ENCODE assay signal across 23 cellular contexts in the genomic region with DNA sequence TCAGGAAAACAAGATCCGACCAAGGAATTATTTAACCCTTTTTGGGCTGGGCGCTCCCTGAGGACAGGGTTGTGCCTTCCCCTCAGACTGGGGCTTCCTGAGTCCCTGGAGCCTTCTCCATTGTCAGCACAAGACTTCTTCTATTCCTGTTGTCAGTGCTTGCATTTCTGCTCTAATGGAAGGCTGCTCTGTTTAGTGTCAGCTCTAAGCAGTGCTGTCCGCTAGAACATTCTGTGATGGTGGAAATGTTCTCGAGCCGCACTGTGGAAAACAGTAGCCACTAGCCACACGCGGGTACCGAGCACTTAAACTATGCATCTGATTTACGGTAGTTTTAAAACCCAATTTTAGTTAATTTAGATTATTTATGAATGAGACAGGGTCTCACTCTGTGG.
"Had no signal": no experiment of that assay in that cellular context is flagged by ENCODE, and none has a peak within 500 bp of the region (broad histone marks: within the 10 kb centered on the region; RNA-seq: fewer than 3 reads in every experiment).

No MANE protein-coding gene starts in this region.

- H3K27ac ChIP-seq: epithelial cell of prostate, esophagus muscularis mucosa, gastroesophageal sphincter, neutrophil, testis, tibial nerve, upper lobe of right lung had no signal

- H3K9me3 Mint-ChIP-seq: dendritic cell treated with granulocyte-macrophage colony-stimulating factor and Interleukin-4, amounts not matched to agents 40 ng/mL and 50 ng/mL, for 4 days; effector memory CD8-positive, alpha-beta T cell; naive B cell; nephron; stimulated activated effector memory CD8-positive, alpha-beta T cell treated with anti-CD3 and anti-CD28 coated beads, Interleukin-12 subunit alpha, Interleukin-12 subunit beta, amount 100 ng/mL, for 72 hours had no signal

- H3K27me3 ChIP-seq: neutrophil, testis, tibial nerve, upper lobe of right lung had no signal

- H3K36me3 Mint-ChIP-seq: naive B cell; stimulated activated effector memory CD8-positive, alpha-beta T cell treated with anti-CD3 and anti-CD28 coated beads, Interleukin-12 subunit alpha, Interleukin-12 subunit beta, amount 100 ng/mL, for 72 hours had no signal

- H3K27ac Mint-ChIP-seq: dendritic cell treated with granulocyte-macrophage colony-stimulating factor and Interleukin-4, amounts not matched to agents 40 ng/mL and 50 ng/mL, for 4 days; effector memory CD8-positive, alpha-beta T cell; naive B cell; nephron; stimulated activated effector memory CD8-positive, alpha-beta T cell treated with anti-CD3 and anti-CD28 coated beads, Interleukin-12 subunit alpha, Interleukin-12 subunit beta, amount 100 ng/mL, for 72 hours had no signal

- H3K4me3 Mint-ChIP-seq: dendritic cell treated with granulocyte-macrophage colony-stimulating factor and Interleukin-4, amounts not matched to agents 40 ng/mL and 50 ng/mL, for 4 days; effector memory CD8-positive, alpha-beta T cell; naive B cell; nephron; stimulated activated effector memory CD8-positive, alpha-beta T cell treated with anti-CD3 and anti-CD28 coated beads, Interleukin-12 subunit alpha, Interleukin-12 subunit beta, amount 100 ng/mL, for 72 hours had no signal

- ATAC-seq: effector memory CD8-positive, alpha-beta T cell; gastroesophageal sphincter; left ventricle myocardium superior; right cardiac atrium; stimulated activated effector memory CD8-positive, alpha-beta T cell treated with anti-CD3 and anti-CD28 coated beads, Interleukin-12 subunit alpha, Interleukin-12 subunit beta, amount 100 ng/mL, for 72 hours; stimulated activated naive CD8-positive, alpha-beta T cell treated with anti-CD3 and anti-CD28 coated beads, Interleukin-15, Interleukin-2, amounts not matched to agents 100 U/mL and 50 U/mL, for 24 hours had no signal

- H3K36me3 ChIP-seq: esophagus muscularis mucosa, gastroesophageal sphincter, neutrophil, tibial nerve, upper lobe of right lung had no signal

- H3K4me1 ChIP-seq: gastroesophageal sphincter had no signal

- H3K9me3 ChIP-seq: esophagus muscularis mucosa, gastroesophageal sphincter, neutrophil, testis, tibial nerve, upper lobe of right lung had no signal

- FAIRE-seq: colon had no signal

- H3K4me3 ChIP-seq: esophagus muscularis mucosa, gastroesophageal sphincter, lung, testis, tibial nerve, upper lobe of right lung had no signal

- DNase-seq: cerebellar nuclear complex; effector memory CD8-positive, alpha-beta T cell; glutamatergic neuron; left colon; left ventricle myocardium superior; mesendoderm; naive B cell; right cardiac atrium; stimulated activated CD4-positive, alpha-beta T cell treated with anti-CD3 and anti-CD28 coated beads, Interleukin-4, amount 100 ng/mL, for 1 hour; stimulated activated CD8-positive, alpha-beta memory T cell treated with anti-CD3 and anti-CD28 coated beads, Interleukin-4, amount 100 ng/mL, for 48 hours; stimulated activated naive CD8-positive, alpha-beta T cell treated with anti-CD3 and anti-CD28 coated beads, Interleukin-15, Interleukin-2, amounts not matched to agents 100 U/mL and 50 U/mL, for 24 hours; testis; upper lobe of right lung had no signal
